ENCODE assay signal across 15 cellular contexts in genomic region chr3:47515100-47515499, GRCh38. TPM values are rescaled to one million over a fixed set of nuclear protein-coding genes. Genes with fewer than 3 reads are reported as not detected.
DNase-seq lines count a peak whose midpoint lies in the region; ATAC-seq lines count a peak whose summit lies in the region.
"Had no signal": no experiment of that assay in that cellular context is flagged by ENCODE, and none has a peak within 500 bp of the region (broad histone marks: within the 10 kb centered on the region; RNA-seq: fewer than 3 reads in every experiment).

No MANE protein-coding gene starts in this region.

- POLR2A ChIA-PET in CD8-positive, alpha-beta memory T cell (lab: Charles Lee), result no interaction called here
- POLR2A ChIA-PET in naive thymus-derived CD8-positive, alpha-beta T cell (lab: Charles Lee), result no interaction called here

- peaks cover 7% of the 10 kb centered on the region for H3K36me3 ChIP-seq in CD8-positive, alpha-beta memory T cell (ENCODE audit: insufficient read depth, low read length)
- H3K36me3 ChIP-seq: pancreas had no signal

- CTCF ChIA-PET in CD8-positive, alpha-beta memory T cell (lab: Charles Lee), result interaction anchor here (2.4 kb wide), 1 partner anchor 95 kb away, joined by 10 read pairs; no protein-coding TSS in a partner anchor

- DNase-seq in DMS 273 (lab: John Stamatoyannopoulos, UW; ENCODE audit: unreplicated experiment) (peak; percentile 9), DMS 273 treated with DMSO at 0.1 percent for 48 hours (lab: John Stamatoyannopoulos, UW) (no peak)
- DNase-seq in CD8-positive, alpha-beta memory T cell, result no peak
- DNase-seq in naive thymus-derived CD8-positive, alpha-beta T cell, result no peak
- DNase-seq: adrenal gland, IMR-90, midbrain, NCI-H1930, NCI-H510A had no signal

- H3K4me3 Mint-ChIP-seq in CD8-positive, alpha-beta memory T cell, result peak overlapping the region; percentile 59 to 92 (median 72)
- H3K4me3 Mint-ChIP-seq in activated T-helper 17 cell treated with anti-CD3 and anti-CD28 coated beads, Interleukin-2, amount 50 U/mL, for 72 hours, result peak overlapping the region; percentile 49
- H3K4me3 Mint-ChIP-seq in naive thymus-derived CD8-positive, alpha-beta T cell, result peak overlapping the region in 8 of 10 donors; percentile 48 to 85 (median 69)

- peaks cover 15% of the 10 kb centered on the region for H3K4me1 ChIP-seq in CD8-positive, alpha-beta memory T cell (ENCODE audit: insufficient read depth, low read length)

- peaks cover 0 to 2% (median 0%) of the 10 kb centered on the region in 5 donors for H3K9me3 Mint-ChIP-seq in CD8-positive, alpha-beta memory T cell
- H3K9me3 Mint-ChIP-seq in activated T-helper 17 cell treated with anti-CD3 and anti-CD28 coated beads, Interleukin-2, amount 50 U/mL, for 72 hours, result no peaks in the 10 kb centered on the region
- no peaks in the 10 kb centered on the region for H3K9me3 Mint-ChIP-seq in naive thymus-derived CD8-positive, alpha-beta T cell

- H3K9me3 ChIP-seq in CD8-positive, alpha-beta memory T cell (ENCODE audit: low read length), result no peaks in the 10 kb centered on the region
- H3K9me3 ChIP-seq: adrenal gland, pancreas had no signal

- H3K4me3 ChIP-seq in CD8-positive, alpha-beta memory T cell (ENCODE audit: low read length), result no peak overlapping the region
- H3K4me3 ChIP-seq: adrenal gland, pancreas, smooth muscle cell had no signal

- no peaks in the 10 kb centered on the region for H3K27me3 ChIP-seq in CD8-positive, alpha-beta memory T cell (ENCODE audit: insufficient read depth, low read length, poor library complexity, severe bottlenecking)
- H3K27me3 ChIP-seq: adrenal gland, pancreas had no signal

- peak overlapping the region in 6 of 8 donors; percentile 66 to 95 (median 89) for H3K27ac Mint-ChIP-seq in CD8-positive, alpha-beta memory T cell
- H3K27ac Mint-ChIP-seq in activated T-helper 17 cell treated with anti-CD3 and anti-CD28 coated beads, Interleukin-2, amount 50 U/mL, for 72 hours, result peak overlapping the region; percentile 58
- H3K27ac Mint-ChIP-seq in naive thymus-derived CD8-positive, alpha-beta T cell, result peak overlapping the region; percentile 26 to 95 (median 80)

- peaks cover 3% of the 10 kb centered on the region in 2 donors for H3K27me3 Mint-ChIP-seq in CD8-positive, alpha-beta memory T cell
- no peaks in the 10 kb centered on the region for H3K27me3 Mint-ChIP-seq in activated T-helper 17 cell treated with anti-CD3 and anti-CD28 coated beads, Interleukin-2, amount 50 U/mL, for 72 hours
- H3K27me3 Mint-ChIP-seq in naive thymus-derived CD8-positive, alpha-beta T cell, result peaks cover 0 to 2% (median 0%) of the 10 kb centered on the region in 5 donors

- no peak overlapping the region for H3K27ac ChIP-seq in CD8-positive, alpha-beta memory T cell (ENCODE audit: low read depth, low read length)
- H3K27ac ChIP-seq: adrenal gland had no signal

- no peak for ATAC-seq in activated T-helper 17 cell treated with anti-CD3 and anti-CD28 coated beads, Interleukin-2, amount 50 U/mL, for 72 hours (replicated peaks)
- no peak for ATAC-seq in naive thymus-derived CD8-positive, alpha-beta T cell
- ATAC-seq in GM19351 (IDR thresholded peaks at IDR 0.05; ENCODE audit: unreplicated experiment), result no peak
- ATAC-seq in HG02885 (IDR thresholded peaks at IDR 0.05; ENCODE audit: poor library complexity, unreplicated experiment), result no peak
- ATAC-seq in HG02763 (IDR thresholded peaks at IDR 0.05; ENCODE audit: unreplicated experiment), result no peak
- ATAC-seq: pancreas had no signal

- H3K36me3 Mint-ChIP-seq in CD8-positive, alpha-beta memory T cell, result peaks cover 0 to 23% (median 2%) of the 10 kb centered on the region in 3 donors
- H3K36me3 Mint-ChIP-seq in activated T-helper 17 cell treated with anti-CD3 and anti-CD28 coated beads, Interleukin-2, amount 50 U/mL, for 72 hours (ENCODE audit: low read depth), result peaks cover 27% of the 10 kb centered on the region
- H3K36me3 Mint-ChIP-seq in naive thymus-derived CD8-positive, alpha-beta T cell, result peaks cover 0 to 4% (median 0%) of the 10 kb centered on the region in 3 donors

- H3K4me1 Mint-ChIP-seq in CD8-positive, alpha-beta memory T cell, result peaks cover 23 to 31% (median 24%) of the 10 kb centered on the region in 3 donors
- H3K4me1 Mint-ChIP-seq in activated T-helper 17 cell treated with anti-CD3 and anti-CD28 coated beads, Interleukin-2, amount 50 U/mL, for 72 hours, result peaks cover 6% of the 10 kb centered on the region
- peaks cover 6 to 30% (median 22%) of the 10 kb centered on the region in 4 donors for H3K4me1 Mint-ChIP-seq in naive thymus-derived CD8-positive, alpha-beta T cell

RNA-seq across cellular contexts. Expression of gene ELP6, which starts 1.6 kb away (rescaled TPM):
- total RNA-seq in CD8-positive, alpha-beta memory T cell, result 10 to 100 TPM; 45.7 to 47.1 TPM
- polyA plus RNA-seq in CD8-positive, alpha-beta memory T cell, result 33.8 TPM
- total RNA-seq in activated T-helper 17 cell treated with anti-CD3 and anti-CD28 coated beads, Interleukin-2, amount 50 U/mL, for 72 hours, result 10 to 100 TPM; 38.6 to 45.8 TPM
- 10 to 100 TPM; 30.1 to 39.5 TPM for total RNA-seq in naive thymus-derived CD8-positive, alpha-beta T cell
- polyA plus RNA-seq in naive thymus-derived CD8-positive, alpha-beta T cell, result 10 to 100 TPM; 29.9 to 41.9 (median 33.8) TPM

RNA-seq across cellular contexts. Expression of gene SCAP, which starts 39.4 kb away (rescaled TPM):
- 10 to 100 TPM; 66.4 to 73.4 TPM for total RNA-seq in CD8-positive, alpha-beta memory T cell
- 60.3 TPM for polyA plus RNA-seq in CD8-positive, alpha-beta memory T cell
- 10 to 100 TPM; 44.0 to 73.3 TPM for total RNA-seq in activated T-helper 17 cell treated with anti-CD3 and anti-CD28 coated beads, Interleukin-2, amount 50 U/mL, for 72 hours
- total RNA-seq in naive thymus-derived CD8-positive, alpha-beta T cell, result 10 to 100 TPM; 94.8 to 95.9 TPM
- 10 to 100 TPM; 32.3 to 55.7 (median 38.7) TPM for polyA plus RNA-seq in naive thymus-derived CD8-positive, alpha-beta T cell
